11 cellular contexts compared by ENCODE assay signal in the genomic region with DNA sequence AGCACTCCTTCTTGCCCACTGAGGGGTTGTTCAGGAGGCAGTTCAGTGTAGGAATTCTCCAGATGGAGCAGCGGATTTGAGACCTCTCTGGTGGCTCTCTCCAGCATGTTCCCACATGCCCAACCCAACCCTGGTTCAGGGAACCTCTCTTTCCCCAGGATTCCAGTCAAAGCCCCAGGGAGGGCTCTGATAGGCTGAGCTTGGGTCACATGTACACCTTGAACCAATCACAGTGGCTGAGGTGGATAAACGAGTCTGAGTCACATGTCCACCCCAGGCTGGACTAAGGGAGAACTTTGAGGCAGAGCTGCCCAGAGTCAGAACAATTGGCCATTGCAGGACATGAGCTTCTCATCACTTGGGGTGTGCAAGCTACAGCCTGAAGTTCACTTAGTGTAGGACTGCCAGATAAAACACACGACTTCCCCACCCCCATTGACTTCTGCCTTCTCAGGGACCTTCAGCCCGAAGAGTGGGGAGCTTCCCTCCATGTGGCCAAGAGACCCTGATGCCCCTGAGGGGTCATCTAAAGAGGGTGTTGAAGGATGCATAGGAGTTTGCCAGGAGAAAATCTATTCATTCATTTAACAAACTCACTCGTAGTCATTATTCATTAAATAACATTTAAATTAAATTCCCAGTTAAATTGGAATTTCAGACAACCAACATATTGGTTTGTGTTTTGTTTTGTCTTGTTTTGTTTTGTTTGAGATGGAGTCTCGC. TPM values are rescaled to one million over a fixed set of nuclear protein-coding genes. Genes with fewer than 3 reads are reported as not detected.
DNase-seq lines count a peak whose midpoint lies in the region; TF ChIP-seq lines count a peak whose summit lies in the region.
"Had no signal": no experiment of that assay in that cellular context is flagged by ENCODE, and none has a peak within 500 bp of the region (broad histone marks: within the 10 kb centered on the region; RNA-seq: fewer than 3 reads in every experiment).

No MANE protein-coding gene starts in this region.

- no peak overlapping the region for H3K27ac ChIP-seq in CD4-positive, alpha-beta memory T cell (ENCODE audit: low read depth, low read length)
- H3K27ac ChIP-seq in SJCRH30: no peak overlapping the region
- H3K27ac ChIP-seq: SJSA1 had no signal

- no peak for TF ChIP-seq CTCF in HFFc6 (IDR thresholded peaks at IDR 0.05)
- no peak for TF ChIP-seq CTCF in fibroblast of pulmonary artery (IDR thresholded peaks at IDR 0.05; ENCODE audit: low read length, missing control alignments)

- DNase-seq in CD4-positive, alpha-beta memory T cell: no peak
- DNase-seq in HFFc6: peak; percentile 26
- peak; percentile 49 to 68 for DNase-seq in SJCRH30
- DNase-seq in fibroblast of pulmonary artery (ENCODE audit: low read depth): peak; percentile 33
- no peak for DNase-seq in NCI-H1092 treated with DMSO at 0.1 percent for 48 hours (lab: John Stamatoyannopoulos, UW)
- no peak for DNase-seq in C1 segment of cervical spinal cord (lab: John Stamatoyannopoulos, UW)
- DNase-seq in NCI-H2107 (lab: John Stamatoyannopoulos, UW): no peak
- DNase-seq in activated CD4-positive, alpha-beta T cell treated with anti-CD3 and anti-CD28 coated beads, Interleukin-2, amount 50 U/mL, for 4 hours: no peak
- DNase-seq: activated T-cell treated with anti-CD3 and anti-CD28 coated beads, Interleukin-2, amount 50 U/mL, for 1 hour; left ventricle myocardium superior had no signal

- H3K4me1 Mint-ChIP-seq in CD4-positive, alpha-beta memory T cell: peaks cover 34 to 66% (median 51%) of the 10 kb centered on the region in 4 donors
- H3K4me1 Mint-ChIP-seq in HFFc6 (ENCODE audit: low read depth): peaks cover 14% of the 10 kb centered on the region

- H3K4me3 ChIP-seq in CD4-positive, alpha-beta memory T cell (ENCODE audit: low read length in 2 of 2): no peak overlapping the region
- H3K4me3 ChIP-seq in SJCRH30 (no peak overlapping the region), fibroblast of pulmonary artery (replicated peaks; ENCODE audit: low read depth, low read length) (no peak overlapping the region)
- H3K4me3 ChIP-seq: SJSA1 had no signal

- no peaks in the 10 kb centered on the region for H3K9me3 Mint-ChIP-seq in CD4-positive, alpha-beta memory T cell
- H3K9me3 Mint-ChIP-seq in HFFc6: no peaks in the 10 kb centered on the region

- CTCF ChIA-PET in CD4-positive, alpha-beta memory T cell (lab: Charles Lee; ENCODE audit: partially characterized antibody): interaction anchor here (0.5 to 3.5 kb wide), 4 partner anchors 18 to 98 kb away, joined by 3 to 36 read pairs (median 4); no protein-coding TSS in a partner anchor

- H3K9me3 ChIP-seq in CD4-positive, alpha-beta memory T cell (ENCODE audit: control insufficient read depth in 1 of 2, low read length in 2 of 2): no peaks in the 10 kb centered on the region
- no peaks in the 10 kb centered on the region for H3K9me3 ChIP-seq in SJCRH30 (replicated peaks)
- H3K9me3 ChIP-seq: SJSA1 had no signal

- H3K4me1 ChIP-seq in CD4-positive, alpha-beta memory T cell (ENCODE audit: insufficient read depth, low read length): peaks cover 60% of the 10 kb centered on the region
- no peaks in the 10 kb centered on the region for H3K4me1 ChIP-seq in SJCRH30

- intact Hi-C loops in CD4-positive, alpha-beta memory T cell (cut with micrococcal nuclease): loop anchor here (10.0 kb wide), 1 partner anchor 321 kb away; the partner anchor contains the start of gene SSBP4

- no peaks in the 10 kb centered on the region for H3K27me3 Mint-ChIP-seq in CD4-positive, alpha-beta memory T cell
- peaks cover 8% of the 10 kb centered on the region for H3K27me3 Mint-ChIP-seq in HFFc6 (ENCODE audit: insufficient read depth)

- H3K36me3 Mint-ChIP-seq in CD4-positive, alpha-beta memory T cell: no peaks in the 10 kb centered on the region
- H3K36me3 Mint-ChIP-seq in HFFc6 (ENCODE audit: low read depth): no peaks in the 10 kb centered on the region

- POLR2A ChIA-PET in CD4-positive, alpha-beta memory T cell (lab: Charles Lee; ENCODE audit: partially characterized antibody): interaction anchor here (0.8 to 9.5 kb wide), 4 partner anchors 13 to 188 kb away, joined by 3 to 159 read pairs (median 19); partner anchors contain the start of gene JUND

- no peaks in the 10 kb centered on the region for H3K27me3 ChIP-seq in CD4-positive, alpha-beta memory T cell (ENCODE audit: insufficient read depth, low read length)
- H3K27me3 ChIP-seq in SJCRH30: peaks cover 21% of the 10 kb centered on the region
- H3K27me3 ChIP-seq: SJSA1 had no signal

- H3K4me3 Mint-ChIP-seq in CD4-positive, alpha-beta memory T cell: peak overlapping the region in 1 of 8 donors; percentile 15
- no peak overlapping the region for H3K4me3 Mint-ChIP-seq in HFFc6

- peak overlapping the region in 6 of 7 donors; percentile 29 to 86 (median 64) for H3K27ac Mint-ChIP-seq in CD4-positive, alpha-beta memory T cell
- H3K27ac Mint-ChIP-seq in HFFc6: no peak overlapping the region

- H3K36me3 ChIP-seq in CD4-positive, alpha-beta memory T cell (ENCODE audit: insufficient read depth, low read length): no peaks in the 10 kb centered on the region
- H3K36me3 ChIP-seq in SJCRH30: no peaks in the 10 kb centered on the region
- H3K36me3 ChIP-seq: SJSA1 had no signal

RNA-seq across cellular contexts. Expression of gene MAST3, which starts 4.0 kb away (rescaled TPM):
- total RNA-seq in CD4-positive, alpha-beta memory T cell: 10 to 100 TPM; 51.6 to 53.9 TPM
- 10 to 100 TPM in 1 of 2 donors, 1 to 10 TPM in 1; 4.3 to 16.7 TPM for polyA plus RNA-seq in CD4-positive, alpha-beta memory T cell
- total RNA-seq in HFFc6 (2021; fragmentation: NEBNext Ultra II Directional; extraction: Animal tissue kit (Norgen Biotek cat#: 25700)): 10 to 100 TPM; 12.2 to 17.4 (median 13.2) TPM
- 4.3 and 4.5 TPM in 2 replicates for total RNA-seq in SJCRH30 (2014; rRNA removed; shearing (Covaris generic))

RNA-seq across cellular contexts. Expression of gene IL12RB1, which starts 6.9 kb away (rescaled TPM):
- total RNA-seq in CD4-positive, alpha-beta memory T cell: 10 to 100 TPM; 39.3 to 42.1 TPM
- 10 to 100 TPM; 35.0 to 55.1 TPM for polyA plus RNA-seq in CD4-positive, alpha-beta memory T cell
- under 1 TPM in 1 of 6 experiments, not detected in 5; 0.10 TPM for total RNA-seq in HFFc6 (2021; fragmentation: NEBNext Ultra II Directional; extraction: Animal tissue kit (Norgen Biotek cat#: 25700))
- not detected in 2 replicates for total RNA-seq in SJCRH30 (2014; rRNA removed; shearing (Covaris generic))

RNA-seq across cellular contexts. Expression of gene PIK3R2, which starts 59.4 kb away (rescaled TPM):
- 10 to 100 TPM; 18.1 to 23.0 TPM for total RNA-seq in CD4-positive, alpha-beta memory T cell
- polyA plus RNA-seq in CD4-positive, alpha-beta memory T cell: 1 to 10 TPM; 1.5 to 6.6 TPM
- 10 to 100 TPM; 51.9 to 66.1 (median 56.0) TPM for total RNA-seq in HFFc6 (2021; fragmentation: NEBNext Ultra II Directional; extraction: Animal tissue kit (Norgen Biotek cat#: 25700))
- 35.0 and 39.0 TPM in 2 replicates for total RNA-seq in SJCRH30 (2014; rRNA removed; shearing (Covaris generic))

Comparison
In these comparisons a context has a peak if more than half of its experiments do, and no peak if none do; other contexts are left out.
1. DNase-seq: peak in HFFc6 (single experiment), SJCRH30 (2 of 2) and fibroblast of pulmonary artery (single experiment); none in CD4-positive, alpha-beta memory T cell (0 of 5), NCI-H1092 treated with DMSO at 0.1 percent for 48 hours (single experiment), C1 segment of cervical spinal cord (0 of 14), NCI-H2107 (single experiment) and activated CD4-positive, alpha-beta T cell treated with anti-CD3 and anti-CD28 coated beads, Interleukin-2, amount 50 U/mL, for 4 hours (0 of 2).
2. RNA of gene IL12RB1, which starts 6.9 kb away (total RNA-seq): 39.3 to 42.1 TPM in CD4-positive, alpha-beta memory T cell; 0.10 TPM in HFFc6 and not detected in SJCRH30; every median in the first group is over 10 times any median in the second.